Comparison of ENCODE assay signal across 21 cellular contexts in genomic region chr10:118823256-118823907, GRCh38.
DNase-seq lines count a peak whose midpoint lies in the region; ATAC-seq and TF ChIP-seq lines count a peak whose summit lies in the region.
"Had no signal": no experiment of that assay in that cellular context is flagged by ENCODE, and none has a peak within 500 bp of the region (broad histone marks: within the 10 kb centered on the region; RNA-seq: fewer than 3 reads in every experiment).

No MANE protein-coding gene starts in this region.

- TF ChIP-seq EP300 in Ishikawa (IDR thresholded peaks at IDR 0.05; ENCODE audit: borderline replicate concordance) = no peak

- H3K4me1 ChIP-seq in adrenal gland (replicated peaks in 1 of 2) = peaks cover 13 to 25% of the 10 kb centered on the region in 2 donors
- H3K4me1 ChIP-seq: Peyer's patch, SJCRH30 had no signal

- no peaks in the 10 kb centered on the region for H3K27me3 ChIP-seq in adrenal gland
- H3K27me3 ChIP-seq: Peyer's patch, SJCRH30 had no signal

- intact Hi-C loops in adrenal gland (cut with DNase I) = no loop called here

- no peaks in the 10 kb centered on the region for H3K36me3 ChIP-seq in adrenal gland (replicated peaks in 1 of 2)
- H3K36me3 ChIP-seq: Peyer's patch, SJCRH30 had no signal

- 36 to 74% (median 55%) methylated on average over 4 of the region's 4 CpGs for WGBS in adrenal gland, 4 donors

- DNase-seq in adrenal gland = peak in 5 of 7 donors; percentile 32 to 59 (median 41)
- peak; percentile 46 for DNase-seq in myocyte (ENCODE audit: low read depth)
- peak; percentile 5 for DNase-seq in stromal cell of bone marrow (ENCODE audit: low read depth)
- DNase-seq in dermis blood vessel endothelial cell = no peak
- no peak for DNase-seq in NCI-H2081 treated with DMSO at 0.1 percent for 48 hours (lab: John Stamatoyannopoulos, UW)
- DNase-seq: DMS53, GDM1, GM23248, H9, HFFc6, KBM-7, NCI-H1105 treated with DMSO at 0.1 percent for 48 hours, NCI-H2029 treated with DMSO at 0.1 percent for 48 hours, NCI-H2171, NCI-H345, NCI-H524 treated with DMSO at 0.1 percent for 48 hours, NCI-H82, Peyer's patch, SJCRH30 had no signal

- no peak for ATAC-seq in GM21619 (IDR thresholded peaks at IDR 0.05; ENCODE audit: unreplicated experiment)

- H3K9me3 ChIP-seq in adrenal gland (replicated peaks in 1 of 3) = no peaks in the 10 kb centered on the region
- H3K9me3 ChIP-seq: Peyer's patch, SJCRH30 had no signal

- no peak for TF ChIP-seq RAD21 in Ishikawa (IDR thresholded peaks at IDR 0.05; ENCODE audit: low read depth)

- no peak for TF ChIP-seq CTCF in adrenal gland (IDR thresholded peaks at IDR 0.05)

- TF ChIP-seq POLR2A in adrenal gland (IDR thresholded peaks at IDR 0.05) = no peak

- peak overlapping the region in 4 of 5 donors; percentile 9 to 74 (median 50) for H3K27ac ChIP-seq in adrenal gland
- H3K27ac ChIP-seq: GM23248, Peyer's patch, SJCRH30 had no signal

- no peak overlapping the region for H3K4me3 ChIP-seq in adrenal gland
- H3K4me3 ChIP-seq: GM23248, Peyer's patch, SJCRH30 had no signal

TF ChIP-seq in Ishikawa, 13 proteins besides CTCF, POLR2A, EP300 and RAD21:
- peak; percentile 57 for TF ChIP-seq USF1 (IDR thresholded peaks at IDR 0.05)
- TF ChIP-seq CREB1 (IDR thresholded peaks at IDR 0.05; ENCODE audit: low read depth) = no peak

Comparison
In these comparisons a context has a peak if more than half of its experiments do, and no peak if none do; other contexts are left out.
1. DNase-seq: peak in adrenal gland (5 of 7), myocyte (single experiment) and stromal cell of bone marrow (single experiment); none in dermis blood vessel endothelial cell (single experiment) and NCI-H2081 treated with DMSO at 0.1 percent for 48 hours (single experiment).